ENCODE assay signal across 9 cellular contexts in the genomic region with DNA sequence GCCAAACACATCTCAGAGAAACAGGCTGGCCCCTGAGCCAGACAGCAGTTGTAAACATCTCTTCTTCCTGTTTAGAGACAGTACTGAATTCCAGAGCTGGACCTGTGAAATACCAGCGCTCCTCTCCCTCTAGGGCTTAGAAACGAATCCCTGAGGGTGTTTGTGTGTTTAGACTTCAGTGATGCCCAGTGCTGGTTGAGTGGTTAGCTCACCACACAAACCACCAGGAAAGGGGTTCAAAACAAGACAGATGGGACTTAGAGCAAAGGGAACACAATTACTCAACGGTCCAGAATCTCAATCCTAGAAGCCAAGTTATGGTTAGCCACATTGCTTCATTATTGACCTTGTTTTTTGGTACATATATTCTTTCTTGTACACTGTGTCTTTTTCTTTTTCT.
DNase-seq lines count a peak whose midpoint lies in the region; ATAC-seq and TF ChIP-seq lines count a peak whose summit lies in the region.
"Had no signal": no experiment of that assay in that cellular context is flagged by ENCODE, and none has a peak within 500 bp of the region (broad histone marks: within the 10 kb centered on the region; RNA-seq: fewer than 3 reads in every experiment).

No MANE protein-coding gene starts in this region.

- CTCF ChIA-PET in activated B cell treated with CpG ODN at 0.5 μM for 24 hours (lab: Charles Lee) = no interaction called here

- TF ChIP-seq CTCF in activated B cell treated with CpG ODN at 0.5 μM for 24 hours (IDR thresholded peaks at IDR 0.05) = no peak
- no peak for TF ChIP-seq CTCF in lung (IDR thresholded peaks at IDR 0.05; ENCODE audit: control extremely low read depth, extremely low read depth)
- no peak for TF ChIP-seq CTCF in glutamatergic neuron (IDR thresholded peaks at IDR 0.05; ENCODE audit: partially characterized antibody, unreplicated experiment)

- H3K27me3 Mint-ChIP-seq in activated B cell treated with CpG ODN at 0.5 μM for 24 hours (no peaks in the 10 kb centered on the region), glutamatergic neuron (ENCODE audit: unreplicated experiment) (no peaks in the 10 kb centered on the region)

- H3K27me3 ChIP-seq in lung (ENCODE audit: control insufficient read depth, insufficient read depth) = no peaks in the 10 kb centered on the region

- no peaks in the 10 kb centered on the region for H3K36me3 Mint-ChIP-seq in activated B cell treated with CpG ODN at 0.5 μM for 24 hours (ENCODE audit: low read depth)
- no peaks in the 10 kb centered on the region for H3K36me3 Mint-ChIP-seq in glutamatergic neuron (ENCODE audit: unreplicated experiment)

- H3K27ac ChIP-seq in lung (ENCODE audit: low read depth in 1 of 2, low read length in 1 of 2) = peak overlapping the region; percentile 0 to 69
- H3K27ac ChIP-seq: VCaP had no signal

- H3K4me1 Mint-ChIP-seq in activated B cell treated with CpG ODN at 0.5 μM for 24 hours (peaks cover 43% of the 10 kb centered on the region), glutamatergic neuron (ENCODE audit: low read depth, unreplicated experiment) (peaks cover 2% of the 10 kb centered on the region)

- H3K9me3 ChIP-seq in lung (ENCODE audit: control insufficient read depth in 2 of 2, insufficient read depth in 1 of 2, low read length in 1 of 2) = no peaks in the 10 kb centered on the region

- peaks cover 6 to 31% of the 10 kb centered on the region in 2 donors for H3K4me1 ChIP-seq in lung (ENCODE audit: control insufficient read depth in 2 of 2, insufficient read depth in 2 of 2, low read length in 2 of 2)

- H3K4me3 Mint-ChIP-seq in activated B cell treated with CpG ODN at 0.5 μM for 24 hours (peak overlapping the region; percentile 33), glutamatergic neuron (ENCODE audit: unreplicated experiment) (no peak overlapping the region)

- H3K27ac Mint-ChIP-seq in activated B cell treated with CpG ODN at 0.5 μM for 24 hours (peak overlapping the region; percentile 47), glutamatergic neuron (ENCODE audit: unreplicated experiment) (no peak overlapping the region)

- WGBS in lung, 2 donors = 27 to 45% methylated on average over 3 of the region's 3 CpGs

- no peak overlapping the region for H3K4me3 ChIP-seq in lung

- POLR2A ChIA-PET in activated B cell treated with CpG ODN at 0.5 μM for 24 hours (lab: Charles Lee) = interaction anchor here (1.3 to 2.0 kb wide), 3 partner anchors 32 to 54 kb away, joined by 5 to 9 read pairs (median 5); no protein-coding TSS in a partner anchor

- DNase-seq in activated B cell treated with CpG ODN at 0.5 μM for 24 hours (no peak), lung (ENCODE audit: low spot score) (no peak), epidermal melanocyte (ENCODE audit: insufficient read length, low spot score) (no peak), glutamatergic neuron (no peak)
- DNase-seq in effector CD8-positive, alpha-beta T cell (lab: John Stamatoyannopoulos, UW) = no peak
- DNase-seq in activated CD4-positive, alpha-beta T cell treated with anti-CD3 and anti-CD28 coated beads, Interleukin-2, amount 50 U/mL, for 4 hours = no peak

- H3K36me3 ChIP-seq in lung (ENCODE audit: control insufficient read depth in 2 of 2, insufficient read depth in 2 of 2, low read length in 2 of 2) = no peaks in the 10 kb centered on the region

- intact Hi-C loops in activated B cell treated with CpG ODN at 0.5 μM for 24 hours (cut with micrococcal nuclease) = loop anchor here (1.0 to 2.0 kb wide), 2 partner anchors 7 to 16 kb away; no protein-coding TSS in a partner anchor

- ATAC-seq in GM19023 (IDR thresholded peaks at IDR 0.05; ENCODE audit: unreplicated experiment) (peak; percentile 59), HG03095 (IDR thresholded peaks at IDR 0.05; ENCODE audit: unreplicated experiment) (peak; percentile 45), activated B cell treated with CpG ODN at 0.5 μM for 24 hours (ENCODE audit: low read depth) (no peak), lung (ENCODE audit: insufficient read depth, low FRiP score) (no peak)

- H3K9me3 Mint-ChIP-seq in activated B cell treated with CpG ODN at 0.5 μM for 24 hours (no peaks in the 10 kb centered on the region), glutamatergic neuron (ENCODE audit: unreplicated experiment) (peaks cover 2% of the 10 kb centered on the region)

Comparison
In these comparisons a context has a peak if more than half of its experiments do, and no peak if none do; other contexts are left out.
1. ATAC-seq: peak in GM19023 (single experiment) and HG03095 (single experiment); none in activated B cell treated with CpG ODN at 0.5 μM for 24 hours (single experiment) and lung (single experiment).